Comparison of ENCODE assay signal across 18 cellular contexts in genomic region chr3:168990621-168991020, GRCh38.
DNase-seq lines count a peak whose midpoint lies in the region; ATAC-seq and TF ChIP-seq lines count a peak whose summit lies in the region.
"Had no signal": no experiment of that assay in that cellular context is flagged by ENCODE, and none has a peak within 500 bp of the region (broad histone marks: within the 10 kb centered on the region; RNA-seq: fewer than 3 reads in every experiment).

No MANE protein-coding gene starts in this region.

- no peaks in the 10 kb centered on the region for H3K9me3 Mint-ChIP-seq in mesothelial cell of epicardium
- H3K9me3 Mint-ChIP-seq in neural progenitor cell = no peaks in the 10 kb centered on the region
- H3K9me3 Mint-ChIP-seq in T-helper 2 cell treated with Interferon-gamma antibody and Interleukin-4, amounts not matched to agents 5 μg/mL and 100 μg/mL, for 36 hours = no peaks in the 10 kb centered on the region
- H3K9me3 Mint-ChIP-seq: CD4-positive, alpha-beta T cell; CD8-positive, alpha-beta T cell had no signal

- no peaks in the 10 kb centered on the region for H3K27me3 ChIP-seq in neural progenitor cell
- H3K27me3 ChIP-seq: BLaER1 treated with 17β-estradiol and CSF1 and Interleukin-3, amounts not matched to agents 10 nM and 100 nM had no signal

- no peaks in the 10 kb centered on the region for H3F3A ChIP-seq in neural progenitor cell (ENCODE audit: low read depth)

- no peaks in the 10 kb centered on the region for H4K20me1 ChIP-seq in neural progenitor cell (ENCODE audit: low read depth)
- H4K20me1 ChIP-seq: BLaER1 treated with 17β-estradiol and CSF1 and Interleukin-3, amounts not matched to agents 10 nM and 100 nM had no signal

- no peaks in the 10 kb centered on the region for H3K79me2 ChIP-seq in neural progenitor cell (ENCODE audit: low read depth)

- no peaks in the 10 kb centered on the region for H3K4me1 ChIP-seq in neural progenitor cell
- H3K4me1 ChIP-seq: A549; BLaER1 treated with 17β-estradiol and CSF1 and Interleukin-3, amounts not matched to agents 10 nM and 100 nM; Caco-2 had no signal

- H3K9me3 ChIP-seq in neural progenitor cell (ENCODE audit: low read depth) = no peaks in the 10 kb centered on the region
- H3K9me3 ChIP-seq: A549; BLaER1 treated with 17β-estradiol and CSF1 and Interleukin-3, amounts not matched to agents 10 nM and 100 nM; Caco-2 had no signal

- H3K4me3 Mint-ChIP-seq in mesothelial cell of epicardium (no peak overlapping the region), neural progenitor cell (no peak overlapping the region)
- H3K4me3 Mint-ChIP-seq in T-helper 2 cell treated with Interferon-gamma antibody and Interleukin-4, amounts not matched to agents 5 μg/mL and 100 μg/mL, for 36 hours = no peak overlapping the region
- H3K4me3 Mint-ChIP-seq: B cell; CD4-positive, alpha-beta T cell; CD8-positive, alpha-beta T cell had no signal

- TF ChIP-seq CTCF in VCaP (conservative IDR thresholded peaks at IDR 0.05) (no peak), mesothelial cell of epicardium (IDR thresholded peaks at IDR 0.05; ENCODE audit: unreplicated experiment) (no peak), neural progenitor cell (IDR thresholded peaks at IDR 0.05) (no peak)

- peak overlapping the region; percentile 58 for H3K27ac Mint-ChIP-seq in mesothelial cell of epicardium
- H3K27ac Mint-ChIP-seq in neural progenitor cell = no peak overlapping the region
- H3K27ac Mint-ChIP-seq in T-helper 2 cell treated with Interferon-gamma antibody and Interleukin-4, amounts not matched to agents 5 μg/mL and 100 μg/mL, for 36 hours = no peak overlapping the region
- H3K27ac Mint-ChIP-seq: B cell; CD4-positive, alpha-beta T cell; CD8-positive, alpha-beta T cell had no signal

- H3K36me3 Mint-ChIP-seq in mesothelial cell of epicardium = no peaks in the 10 kb centered on the region
- no peaks in the 10 kb centered on the region for H3K36me3 Mint-ChIP-seq in neural progenitor cell
- no peaks in the 10 kb centered on the region for H3K36me3 Mint-ChIP-seq in T-helper 2 cell treated with Interferon-gamma antibody and Interleukin-4, amounts not matched to agents 5 μg/mL and 100 μg/mL, for 36 hours (ENCODE audit: low read depth)
- H3K36me3 Mint-ChIP-seq: CD8-positive, alpha-beta T cell had no signal

- DNase-seq in mesothelial cell of epicardium (ENCODE audit: low spot score in 2 of 2, unreplicated experiment in 2 of 2) = no peak
- no peak for DNase-seq in neural progenitor cell (ENCODE audit: low spot score)
- no peak for DNase-seq in T-helper 2 cell treated with Interferon-gamma antibody and Interleukin-4, amounts not matched to agents 5 μg/mL and 100 μg/mL, for 36 hours (ENCODE audit: low spot score)
- DNase-seq: AML-193; Caco-2; Calu3; CD4-positive, alpha-beta T cell; CD8-positive, alpha-beta T cell; DMS79 treated with DMSO at 0.1 percent for 48 hours; GF-D8 had no signal

- peak overlapping the region; percentile 39 for H2AFZ ChIP-seq in neural progenitor cell (replicated peaks)

- H3K27me3 Mint-ChIP-seq in mesothelial cell of epicardium (ENCODE audit: low read depth) (no peaks in the 10 kb centered on the region), neural progenitor cell (ENCODE audit: insufficient read depth, low read depth) (no peaks in the 10 kb centered on the region)
- H3K27me3 Mint-ChIP-seq in T-helper 2 cell treated with Interferon-gamma antibody and Interleukin-4, amounts not matched to agents 5 μg/mL and 100 μg/mL, for 36 hours (ENCODE audit: low read depth) = no peaks in the 10 kb centered on the region
- H3K27me3 Mint-ChIP-seq: B cell; CD4-positive, alpha-beta T cell had no signal

- no peak overlapping the region for H3K4me3 ChIP-seq in neural progenitor cell
- H3K4me3 ChIP-seq: A549; BLaER1 treated with 17β-estradiol and CSF1 and Interleukin-3, amounts not matched to agents 10 nM and 100 nM had no signal

- peaks cover 22% of the 10 kb centered on the region for H3K4me1 Mint-ChIP-seq in mesothelial cell of epicardium
- H3K4me1 Mint-ChIP-seq in neural progenitor cell = no peaks in the 10 kb centered on the region
- H3K4me1 Mint-ChIP-seq in T-helper 2 cell treated with Interferon-gamma antibody and Interleukin-4, amounts not matched to agents 5 μg/mL and 100 μg/mL, for 36 hours (ENCODE audit: low read depth) = no peaks in the 10 kb centered on the region
- H3K4me1 Mint-ChIP-seq: B cell had no signal

- ATAC-seq in HG03432 (IDR thresholded peaks at IDR 0.05; ENCODE audit: unreplicated experiment) (no peak), HG02623 (IDR thresholded peaks at IDR 0.05; ENCODE audit: unreplicated experiment) (no peak)
- ATAC-seq: A549; CD8-positive, alpha-beta T cell had no signal

- H3K27ac ChIP-seq in VCaP (peak overlapping the region; percentile 65), neural progenitor cell (no peak overlapping the region)
- H3K27ac ChIP-seq: 22Rv1; A549; BLaER1 treated with 17β-estradiol and CSF1 and Interleukin-3, amounts not matched to agents 10 nM and 100 nM; C4-2B had no signal

- H3K4me2 ChIP-seq in neural progenitor cell = no peak overlapping the region
- H3K4me2 ChIP-seq: A549; BLaER1 treated with 17β-estradiol and CSF1 and Interleukin-3, amounts not matched to agents 10 nM and 100 nM had no signal

- H3K36me3 ChIP-seq in neural progenitor cell = no peaks in the 10 kb centered on the region
- H3K36me3 ChIP-seq: BLaER1 treated with 17β-estradiol and CSF1 and Interleukin-3, amounts not matched to agents 10 nM and 100 nM had no signal

- H3K9ac ChIP-seq in neural progenitor cell = no peak overlapping the region
- H3K9ac ChIP-seq: BLaER1 treated with 17β-estradiol and CSF1 and Interleukin-3, amounts not matched to agents 10 nM and 100 nM had no signal
